ENCODE assay signal across 18 cellular contexts in genomic region chr2:17558053-17558452, GRCh38. TPM values are rescaled to one million over a fixed set of nuclear protein-coding genes. Genes with fewer than 3 reads are reported as not detected.
"Had no signal": no experiment of that assay in that cellular context is flagged by ENCODE, and none has a peak within 500 bp of the region (broad histone marks: within the 10 kb centered on the region; RNA-seq: fewer than 3 reads in every experiment).

No MANE protein-coding gene starts in this region.

- H3K36me3 ChIP-seq: esophagus muscularis mucosa, lower lobe of right lung, suprapubic skin, WERI-Rb-1 had no signal

- H3K27ac Mint-ChIP-seq: activated naive CD4-positive, alpha-beta T cell treated with anti-CD3 and anti-CD28 coated beads for 36 hours; activated T-helper 17 cell treated with anti-CD3 and anti-CD28 coated beads, Interleukin-2, amount 50 U/mL, for 72 hours; dendritic cell treated with granulocyte-macrophage colony-stimulating factor and Interleukin-4, amounts not matched to agents 40 ng/mL and 50 ng/mL, for 4 days; naive thymus-derived CD8-positive, alpha-beta T cell had no signal

- H3K27me3 ChIP-seq: esophagus muscularis mucosa, foreskin keratinocyte, suprapubic skin had no signal

- H3K9me3 ChIP-seq: esophagus muscularis mucosa, lower lobe of right lung, psoas muscle, suprapubic skin had no signal

- ATAC-seq: activated T-helper 17 cell treated with anti-CD3 and anti-CD28 coated beads, Interleukin-2, amount 50 U/mL, for 72 hours; foreskin keratinocyte; lower lobe of right lung; naive thymus-derived CD8-positive, alpha-beta T cell; psoas muscle had no signal

- DNase-seq: activated CD4-positive, alpha-beta T cell treated with anti-CD3 and anti-CD28 coated beads for 4 hours; activated naive CD4-positive, alpha-beta T cell treated with anti-CD3 and anti-CD28 coated beads for 36 hours; central memory CD4-positive, alpha-beta T cell; head of caudate nucleus; kidney glomerular epithelial cell; lower lobe of right lung; naive thymus-derived CD8-positive, alpha-beta T cell; nucleus accumbens; psoas muscle; stimulated activated CD4-positive, alpha-beta T cell treated with anti-CD3 and anti-CD28 coated beads, Interleukin-2, amount 100 ng/mL, for 48 hours; stimulated activated naive CD4-positive, alpha-beta T cell treated with Interleukin-2 at 50 U/mL for 16 hours; T-helper 1 cell; WERI-Rb-1 had no signal

- H3K27ac ChIP-seq: esophagus muscularis mucosa, foreskin keratinocyte, lower lobe of right lung, psoas muscle, suprapubic skin had no signal

- H3K4me3 ChIP-seq: esophagus muscularis mucosa, lower lobe of right lung, psoas muscle, suprapubic skin had no signal

- H3K4me3 Mint-ChIP-seq: activated naive CD4-positive, alpha-beta T cell treated with anti-CD3 and anti-CD28 coated beads for 36 hours; activated T-helper 17 cell treated with anti-CD3 and anti-CD28 coated beads, Interleukin-2, amount 50 U/mL, for 72 hours; dendritic cell treated with granulocyte-macrophage colony-stimulating factor and Interleukin-4, amounts not matched to agents 40 ng/mL and 50 ng/mL, for 4 days; naive thymus-derived CD8-positive, alpha-beta T cell had no signal

- H3K4me1 ChIP-seq: esophagus muscularis mucosa, lower lobe of right lung, psoas muscle, suprapubic skin had no signal

- H3K9me3 Mint-ChIP-seq: activated naive CD4-positive, alpha-beta T cell treated with anti-CD3 and anti-CD28 coated beads for 36 hours; activated T-helper 17 cell treated with anti-CD3 and anti-CD28 coated beads, Interleukin-2, amount 50 U/mL, for 72 hours; dendritic cell treated with granulocyte-macrophage colony-stimulating factor and Interleukin-4, amounts not matched to agents 40 ng/mL and 50 ng/mL, for 4 days; naive thymus-derived CD8-positive, alpha-beta T cell had no signal

- H3K4me1 Mint-ChIP-seq: activated T-helper 17 cell treated with anti-CD3 and anti-CD28 coated beads, Interleukin-2, amount 50 U/mL, for 72 hours; naive thymus-derived CD8-positive, alpha-beta T cell had no signal

- H3K36me3 Mint-ChIP-seq: naive thymus-derived CD8-positive, alpha-beta T cell had no signal

RNA-seq across cellular contexts. Expression of gene VSNL1, which starts 17.6 kb away (rescaled TPM):
- polyA plus RNA-seq: naive thymus-derived CD8-positive, alpha-beta T cell had no signal

RNA-seq across cellular contexts. Expression of gene RAD51AP2, which starts 39.8 kb away (rescaled TPM):
- polyA plus RNA-seq: naive thymus-derived CD8-positive, alpha-beta T cell had no signal
